8 cellular contexts compared by ENCODE assay signal in the genomic region with DNA sequence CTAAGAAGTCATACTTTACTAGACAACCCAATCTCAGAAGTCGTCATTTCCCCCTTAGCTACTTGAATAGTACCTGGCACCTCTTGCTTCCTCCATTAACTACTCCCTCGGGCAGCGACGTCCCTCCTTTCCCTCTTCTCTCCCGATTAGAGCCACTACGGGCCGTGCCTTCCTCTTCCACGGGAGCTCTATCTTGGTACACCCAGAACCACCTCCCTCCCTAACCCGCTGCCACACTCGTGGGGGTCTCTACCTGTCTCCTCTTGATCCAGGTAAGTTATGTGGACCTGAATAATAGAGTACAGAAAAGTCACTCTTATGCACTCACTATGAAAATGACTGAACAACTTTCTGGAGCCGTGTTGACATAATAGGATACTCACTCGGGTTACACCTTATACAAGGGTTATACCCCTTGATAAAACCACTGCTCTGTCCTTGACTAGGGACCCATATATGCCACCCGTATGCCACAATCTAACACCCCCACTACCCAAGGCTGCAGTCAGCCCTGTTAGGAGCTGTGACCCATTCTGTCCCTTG. TPM values are rescaled to one million over a fixed set of nuclear protein-coding genes. Genes with fewer than 3 reads are reported as not detected.
DNase-seq lines count a peak whose midpoint lies in the region; ATAC-seq and TF ChIP-seq lines count a peak whose summit lies in the region.

No MANE protein-coding gene starts in this region.

- TF ChIP-seq CTCF in fibroblast of the aortic adventitia (IDR thresholded peaks at IDR 0.05; ENCODE audit: insufficient read depth, low read length) (no peak), neutrophil (IDR thresholded peaks at IDR 0.05) (no peak)

- H3K9me3 ChIP-seq in neutrophil = no peaks in the 10 kb centered on the region

- peak overlapping the region; percentile 73 for H3K27ac ChIP-seq in neutrophil

- H3K27me3 ChIP-seq in neutrophil = no peaks in the 10 kb centered on the region

- peak overlapping the region; percentile 92 for H3K4me3 ChIP-seq in fibroblast of the aortic adventitia (ENCODE audit: low read depth, low read length)
- H3K4me3 ChIP-seq in neutrophil (ENCODE audit: low read depth in 1 of 2, low read length in 1 of 2) = peak overlapping the region; percentile 76 to 87

- H3K4me1 ChIP-seq in neutrophil (ENCODE audit: control insufficient read depth in 1 of 2, insufficient read depth in 1 of 2, low read depth in 1 of 2, low read length in 1 of 2) = peaks cover 7 to 14% of the 10 kb centered on the region in 2 experiments

- no peaks in the 10 kb centered on the region for H3K36me3 ChIP-seq in neutrophil

- DNase-seq in activated CD8-positive, alpha-beta memory T cell treated with anti-CD3 and anti-CD28 coated beads, Interleukin-2, amount 50 U/mL, for 48 hours = peak; percentile 62
- DNase-seq in activated CD8-positive, alpha-beta memory T cell treated with anti-CD3 and anti-CD28 coated beads, Interleukin-2, amount 50 U/mL, for 4 hours = no peak
- DNase-seq in UCSD-AML1 (lab: John Stamatoyannopoulos, UW; ENCODE audit: unreplicated experiment) = peak; percentile 52
- DNase-seq in fibroblast of the aortic adventitia (ENCODE audit: low read depth) = no peak
- DNase-seq in NCI-H1436 treated with DMSO at 0.1 percent for 48 hours (lab: John Stamatoyannopoulos, UW) = no peak
- no peak for DNase-seq in GM19240 (ENCODE audit: insufficient read length, low spot score)

- peak; percentile 10 for ATAC-seq in HG03103 (IDR thresholded peaks at IDR 0.05; ENCODE audit: low read depth, unreplicated experiment)

RNA-seq across cellular contexts. Expression of a gene that starts 0.6 kb away (rescaled TPM):
- total RNA-seq in fibroblast of the aortic adventitia (ENCODE audit: low replicate concordance) = 24.3 and 49.7 TPM in 2 replicates

RNA-seq across cellular contexts. Expression of a gene that starts 25.3 kb away (rescaled TPM):
- total RNA-seq in fibroblast of the aortic adventitia (ENCODE audit: low replicate concordance) = 10.5 and 24.8 TPM in 2 replicates

Comparison
In these comparisons a context has a peak if more than half of its experiments do, and no peak if none do; other contexts are left out.
1. DNase-seq: peak in activated CD8-positive, alpha-beta memory T cell treated with anti-CD3 and anti-CD28 coated beads, Interleukin-2, amount 50 U/mL, for 48 hours (single experiment) and UCSD-AML1 (single experiment); none in activated CD8-positive, alpha-beta memory T cell treated with anti-CD3 and anti-CD28 coated beads, Interleukin-2, amount 50 U/mL, for 4 hours (single experiment), fibroblast of the aortic adventitia (single experiment), NCI-H1436 treated with DMSO at 0.1 percent for 48 hours (single experiment) and GM19240 (single experiment).